ENCODE assay signal across 9 cellular contexts in genomic region chr19:35155441-35155840, GRCh38. TPM values are rescaled to one million over a fixed set of nuclear protein-coding genes. Genes with fewer than 3 reads are reported as not detected.
DNase-seq lines count a peak whose midpoint lies in the region; ATAC-seq, FAIRE-seq and TF ChIP-seq lines count a peak whose summit lies in the region.
"Had no signal": no experiment of that assay in that cellular context is flagged by ENCODE, and none has a peak within 500 bp of the region (broad histone marks: within the 10 kb centered on the region; RNA-seq: fewer than 3 reads in every experiment).

No MANE protein-coding gene starts in this region.

- H3K4me2 ChIP-seq in neural progenitor cell, result peak overlapping the region; percentile 85

- ATAC-seq in RWPE2 (ENCODE audit: low read depth) (no peak), HG02973 (IDR thresholded peaks at IDR 0.05; ENCODE audit: unreplicated experiment) (no peak), HG03565 (IDR thresholded peaks at IDR 0.05; ENCODE audit: unreplicated experiment) (no peak)

- no peaks in the 10 kb centered on the region for H3K4me1 ChIP-seq in RWPE2 (ENCODE audit: insufficient read depth, poor library complexity, severe bottlenecking)
- peaks cover 12% of the 10 kb centered on the region for H3K4me1 ChIP-seq in neural progenitor cell

- no peaks in the 10 kb centered on the region for H3K9me3 Mint-ChIP-seq in neural progenitor cell

- H3K27me3 ChIP-seq in RWPE2 (ENCODE audit: insufficient read depth, poor library complexity, severe bottlenecking) (no peaks in the 10 kb centered on the region), dorsolateral prefrontal cortex (peaks cover 0 to 26% (median 7%) of the 10 kb centered on the region in 45 donors), neural progenitor cell (peaks cover 43% of the 10 kb centered on the region)

- peaks cover 42% of the 10 kb centered on the region for H3K36me3 ChIP-seq in RWPE2 (ENCODE audit: low read depth)
- no peaks in the 10 kb centered on the region for H3K36me3 ChIP-seq in neural progenitor cell

- peak overlapping the region; percentile 81 for H3K4me3 Mint-ChIP-seq in neural progenitor cell

- peaks cover 55% of the 10 kb centered on the region for H3K27me3 Mint-ChIP-seq in neural progenitor cell (ENCODE audit: insufficient read depth, low read depth)

- FAIRE-seq in GM12891 (lab: Jason Lieb, UNC), result peak; percentile 89

- no peak for DNase-seq in GM12891 (ENCODE audit: insufficient read length, low spot score)
- DNase-seq in RWPE2 (ENCODE audit: low spot score), result no peak
- DNase-seq in dorsolateral prefrontal cortex, result no peak
- no peak for DNase-seq in neural progenitor cell (ENCODE audit: low spot score)
- no peak for DNase-seq in KG1 (lab: John Stamatoyannopoulos, UW)
- no peak for DNase-seq in DMS53 treated with DMSO at 0.1 percent for 48 hours (lab: John Stamatoyannopoulos, UW; ENCODE audit: unreplicated experiment)

- no peak for TF ChIP-seq CTCF in RWPE2 (IDR thresholded peaks at IDR 0.05; ENCODE audit: poor library complexity, severe bottlenecking)
- no peak for TF ChIP-seq CTCF in dorsolateral prefrontal cortex (IDR thresholded peaks at IDR 0.05 in 54 of 56, conservative IDR thresholded peaks at IDR 0.05 in 2 of 56; ENCODE audit: low read depth in 1 of 56, partially characterized antibody in 56 of 56)
- no peak for TF ChIP-seq CTCF in neural progenitor cell (IDR thresholded peaks at IDR 0.05)

- no peaks in the 10 kb centered on the region for H3K79me2 ChIP-seq in neural progenitor cell (ENCODE audit: low read depth)

- H3K9ac ChIP-seq in neural progenitor cell, result no peak overlapping the region

- no peaks in the 10 kb centered on the region for H3K36me3 Mint-ChIP-seq in neural progenitor cell

- H3K9me3 ChIP-seq in RWPE2 (ENCODE audit: severe bottlenecking), result no peaks in the 10 kb centered on the region
- no peaks in the 10 kb centered on the region for H3K9me3 ChIP-seq in neural progenitor cell (ENCODE audit: low read depth)

- H2AFZ ChIP-seq in neural progenitor cell (replicated peaks), result peak overlapping the region; percentile 91

- peaks cover 21% of the 10 kb centered on the region for H3K4me1 Mint-ChIP-seq in neural progenitor cell

- H3K27ac ChIP-seq in RWPE2 (ENCODE audit: poor library complexity, severe bottlenecking) (peak overlapping the region; percentile 44), dorsolateral prefrontal cortex (peak overlapping the region in 6 of 59 donors; percentile 14 to 76 (median 45)), neural progenitor cell (no peak overlapping the region)

- no peak overlapping the region for H3K27ac Mint-ChIP-seq in neural progenitor cell

- no peaks in the 10 kb centered on the region for H4K20me1 ChIP-seq in neural progenitor cell (ENCODE audit: low read depth)

- TF ChIP-seq POLR2A in GM12891 (IDR thresholded peaks at IDR 0.05; ENCODE audit: low read depth, low read length), result no peak

- H3K4me3 ChIP-seq in RWPE2 (ENCODE audit: severe bottlenecking) (peak overlapping the region; percentile 80), dorsolateral prefrontal cortex (peak overlapping the region in 56 of 59 donors; percentile 1 to 68 (median 48)), neural progenitor cell (peak overlapping the region; percentile 55)

- H3F3A ChIP-seq in neural progenitor cell (ENCODE audit: low read depth), result peaks cover 6% of the 10 kb centered on the region

- intact Hi-C loops in dorsolateral prefrontal cortex (cut with DNase I), result loop anchor here (5.0 kb wide), 2 partner anchors 62 to 97 kb away; no protein-coding TSS in a partner anchor

TF ChIP-seq in GM12891, 5 proteins besides CTCF, POLR2A, EP300 and RAD21:
- TF ChIP-seq POU2F2 (IDR thresholded peaks at IDR 0.05; ENCODE audit: low read depth, low read length) (no peak), TAF1 (IDR thresholded peaks at IDR 0.05; ENCODE audit: low read depth, low read length) (no peak), POLR2AphosphoS5 (IDR thresholded peaks at IDR 0.05; ENCODE audit: low read depth, low read length) (no peak), SPI1 (IDR thresholded peaks at IDR 0.05; ENCODE audit: low read depth, low read length) (no peak), PAX5 (IDR thresholded peaks at IDR 0.05; ENCODE audit: insufficient read depth, low read length, severe bottlenecking) (no peak)

RNA-seq across cellular contexts. Expression of gene FXYD5, which starts 0.9 kb away (rescaled TPM):
- 86.7 TPM for polyA plus RNA-seq in GM12891 (2012; ENCODE audit: low read depth, missing spikeins)
- 10 to 100 TPM in 101 of 120 experiments, 1 to 10 TPM in 19; 5.8 to 36.4 (median 14.0) TPM for total RNA-seq in dorsolateral prefrontal cortex
- 7.8 and 11.6 TPM in 2 replicates for total RNA-seq in neural progenitor cell (ENCODE audit: low replicate concordance)

RNA-seq across cellular contexts. Expression of gene FXYD7, which starts 12.4 kb away (rescaled TPM):
- not detected for polyA plus RNA-seq in GM12891 (2012; ENCODE audit: low read depth, missing spikeins)
- 100 to 1,000 TPM in 116 of 120 experiments, 10 to 100 TPM in 4; 72.7 to 214 (median 155) TPM for total RNA-seq in dorsolateral prefrontal cortex
- total RNA-seq in neural progenitor cell (ENCODE audit: low replicate concordance), result 0.13 and 0.56 TPM in 2 replicates
- total RNA-seq: pulmonary artery endothelial cell had no signal

RNA-seq across cellular contexts. Expression of gene FXYD1, which starts 16.8 kb away (rescaled TPM):
- polyA plus RNA-seq in GM12891 (2012; ENCODE audit: low read depth, missing spikeins), result 0.21 TPM
- 100 to 1,000 TPM in 117 of 120 experiments, 10 to 100 TPM in 3; 86.4 to 482 (median 185) TPM for total RNA-seq in dorsolateral prefrontal cortex
- total RNA-seq in neural progenitor cell (ENCODE audit: low replicate concordance), result 0.46 TPM in 1 of 2 replicates, not detected in the other

RNA-seq across cellular contexts. Expression of gene LGI4, which starts 20.6 kb away (rescaled TPM):
- not detected for polyA plus RNA-seq in GM12891 (2012; ENCODE audit: low read depth, missing spikeins)
- total RNA-seq in dorsolateral prefrontal cortex (100 to 1,000 TPM in 9 of 120 experiments, 10 to 100 TPM in 111; 44.4 to 136 (median 72.9) TPM), neural progenitor cell (ENCODE audit: low replicate concordance) (0.81 TPM in 1 of 2 replicates, not detected in the other)
- total RNA-seq: pulmonary artery endothelial cell had no signal

RNA-seq across cellular contexts. Expression of gene FXYD3, which starts 39.8 kb away (rescaled TPM):
- polyA plus RNA-seq in GM12891 (2012; ENCODE audit: low read depth, missing spikeins), result not detected
- 10 to 100 TPM in 2 of 120 experiments, 1 to 10 TPM in 110, under 1 TPM in 5, not detected in 3; 0.55 to 17.3 (median 3.3) TPM for total RNA-seq in dorsolateral prefrontal cortex
- not detected in 2 replicates for total RNA-seq in neural progenitor cell (ENCODE audit: low replicate concordance)
- total RNA-seq: pulmonary artery endothelial cell had no signal

Comparison
In these comparisons a context has a peak if more than half of its experiments do, and no peak if none do; other contexts are left out.
1. RNA of gene FXYD7, which starts 12.4 kb away (total RNA-seq): 72.7 to 214 TPM in dorsolateral prefrontal cortex; 0.13 to 0.56 TPM in neural progenitor cell; every median in the first group is over 10 times any median in the second.
2. RNA of gene FXYD1, which starts 16.8 kb away (total RNA-seq): 86.4 to 482 TPM in dorsolateral prefrontal cortex; 0.46 TPM in neural progenitor cell; every median in the first group is over 10 times any median in the second.
3. Peak in every context shown above with its lines, with median percentiles within 50 percentile points of each other: H3K4me3 ChIP-seq.